11 cellular contexts compared by ENCODE assay signal in genomic region chr15:78206326-78207109, GRCh38. TPM values are rescaled to one million over a fixed set of nuclear protein-coding genes. Genes with fewer than 3 reads are reported as not detected.
DNase-seq lines count a peak whose midpoint lies in the region; ATAC-seq and TF ChIP-seq lines count a peak whose summit lies in the region.
"Had no signal": no experiment of that assay in that cellular context is flagged by ENCODE, and none has a peak within 500 bp of the region (broad histone marks: within the 10 kb centered on the region; RNA-seq: fewer than 3 reads in every experiment).

No MANE protein-coding gene starts in this region.

- no peak overlapping the region for H3K4me3 ChIP-seq in BLaER1
- no peak overlapping the region for H3K4me3 ChIP-seq in endodermal cell (ENCODE audit: low read length)

- peaks cover 26% of the 10 kb centered on the region for H3K4me1 Mint-ChIP-seq in endodermal cell
- H3K4me1 Mint-ChIP-seq in osteocyte (ENCODE audit: unreplicated experiment) = peaks cover 22% of the 10 kb centered on the region

- H3K9me3 ChIP-seq in BLaER1 (no peaks in the 10 kb centered on the region), endodermal cell (ENCODE audit: control insufficient read depth, low read length) (no peaks in the 10 kb centered on the region)

- H3K36me3 Mint-ChIP-seq in endodermal cell (ENCODE audit: low read depth) (no peaks in the 10 kb centered on the region), osteocyte (ENCODE audit: unreplicated experiment) (no peaks in the 10 kb centered on the region)

- H3K4me3 Mint-ChIP-seq in endodermal cell (no peak overlapping the region), osteocyte (ENCODE audit: unreplicated experiment) (no peak overlapping the region)

- 76 to 84% methylated on average over 8 to 12 of the region's 12 CpGs for WGBS in endodermal cell (ENCODE audit: insufficient coverage in 1 of 2, insufficient read length in 1 of 2), 2 experiments

- H3K9me3 Mint-ChIP-seq in endodermal cell = no peaks in the 10 kb centered on the region
- H3K9me3 Mint-ChIP-seq in osteocyte (ENCODE audit: unreplicated experiment) = no peaks in the 10 kb centered on the region

- no peaks in the 10 kb centered on the region for H4K20me1 ChIP-seq in BLaER1

- no peaks in the 10 kb centered on the region for H3K27me3 Mint-ChIP-seq in endodermal cell (ENCODE audit: insufficient read depth)
- peaks cover 2% of the 10 kb centered on the region for H3K27me3 Mint-ChIP-seq in osteocyte (ENCODE audit: unreplicated experiment)

- ATAC-seq in HG03095 (IDR thresholded peaks at IDR 0.05; ENCODE audit: unreplicated experiment) = no peak
- no peak for ATAC-seq in HG03139 (IDR thresholded peaks at IDR 0.05; ENCODE audit: unreplicated experiment)

- POLR2A ChIA-PET in GM10248 (lab: Yijun Ruan, JAX) = no interaction called here

- H3K4me2 ChIP-seq in BLaER1 = peak overlapping the region; percentile 53

- H3K27ac Mint-ChIP-seq in endodermal cell (no peak overlapping the region), osteocyte (ENCODE audit: unreplicated experiment) (peak overlapping the region; percentile 14)

- H3K36me3 ChIP-seq in BLaER1 = no peaks in the 10 kb centered on the region
- no peaks in the 10 kb centered on the region for H3K36me3 ChIP-seq in endodermal cell (ENCODE audit: control insufficient read depth, insufficient read depth, low read length)

- no peaks in the 10 kb centered on the region for H3K27me3 ChIP-seq in BLaER1
- H3K27me3 ChIP-seq in endodermal cell (ENCODE audit: control insufficient read depth, insufficient read depth, low read length, poor library complexity, severe bottlenecking) = no peaks in the 10 kb centered on the region

- H3K27ac ChIP-seq in BLaER1 = 0 out of 2 replicates have a peak overlapping the region, but pooled peaks have one; percentile 12
- no peak overlapping the region for H3K27ac ChIP-seq in endodermal cell (ENCODE audit: low read depth, low read length)

- H3K4me1 ChIP-seq in BLaER1 = peaks cover 38% of the 10 kb centered on the region
- H3K4me1 ChIP-seq in endodermal cell (ENCODE audit: control insufficient read depth, insufficient read depth, low read length) = peaks cover 13% of the 10 kb centered on the region

- CTCF ChIA-PET in GM10248 (lab: Yijun Ruan, JAX) = interaction anchor here (0.9 to 3.8 kb wide), 7 partner anchors 11 to 248 kb away, joined by 3 to 26 read pairs (median 5); partner anchors contain the start of gene CIB2

- DNase-seq in LHCN-M2 (ENCODE audit: low read depth) = peak; percentile 50
- DNase-seq in endodermal cell = peak; percentile 54
- DNase-seq in osteocyte (ENCODE audit: extremely low spot score, unreplicated experiment) = peak; percentile 74
- DNase-seq in GM10248 (ENCODE audit: extremely low spot score) = no peak
- no peak for DNase-seq in cerebellum (ENCODE audit: low spot score)
- DNase-seq: NCI-H510A, retina had no signal

- TF ChIP-seq CTCF in endodermal cell (conservative IDR thresholded peaks at IDR 0.05) (no peak), osteocyte (IDR thresholded peaks at IDR 0.05) (no peak), GM10248 (IDR thresholded peaks at IDR 0.05; ENCODE audit: control extremely low read depth, extremely low read depth, low read depth, missing control alignments) (no peak)

- no peak overlapping the region; the same call in 1 of the 2 replicates for H3K9ac ChIP-seq in BLaER1
- no peak overlapping the region for H3K9ac ChIP-seq in endodermal cell (ENCODE audit: extremely low read depth, low read length, poor library complexity, severe bottlenecking)

RNA-seq across cellular contexts. Expression of gene ACSBG1, which starts 27.8 kb away (rescaled TPM):
- total RNA-seq in LHCN-M2 (2014; rRNA removed) (under 0.01 TPM in 2 replicates), endodermal cell (1 to 10 TPM in 1 of 2 donors, under 1 TPM in 1; 0.27 to 1.2 TPM), osteocyte (not detected in 2 replicates), cerebellum (3.1 TPM)
- 0.04 TPM for polyA plus RNA-seq in LHCN-M2 (2012)
- polyA plus RNA-seq in endodermal cell (2013, experiment 1 of 2) = 1.6 TPM
- 2.4 TPM for polyA plus RNA-seq in endodermal cell (2013, experiment 2 of 2)
- total RNA-seq: fibroblast of lung had no signal
- polyA plus RNA-seq: fibroblast of lung had no signal

RNA-seq across cellular contexts. Expression of gene IDH3A, which starts 57.4 kb away (rescaled TPM):
- total RNA-seq in LHCN-M2 (2014; rRNA removed) = 51.2 and 87.1 TPM in 2 replicates
- 35.0 TPM for polyA plus RNA-seq in LHCN-M2 (2012)
- 10 to 100 TPM; 34.2 to 43.2 TPM for total RNA-seq in endodermal cell
- 16.1 TPM for polyA plus RNA-seq in endodermal cell (2013, experiment 1 of 2)
- polyA plus RNA-seq in endodermal cell (2013, experiment 2 of 2) = 16.9 TPM
- 46.7 and 47.4 TPM in 2 replicates for total RNA-seq in osteocyte
- total RNA-seq in cerebellum = 40.6 TPM

RNA-seq across cellular contexts. Expression of gene DNAJA4, which starts 57.8 kb away (rescaled TPM):
- not detected in 2 replicates for total RNA-seq in LHCN-M2 (2014; rRNA removed)
- polyA plus RNA-seq in LHCN-M2 (2012) = 0.22 TPM
- total RNA-seq in endodermal cell = 10 to 100 TPM in 1 of 2 donors, 1 to 10 TPM in 1; 4.9 to 18.5 TPM
- 3.5 TPM for polyA plus RNA-seq in endodermal cell (2013, experiment 1 of 2)
- 2.4 TPM for polyA plus RNA-seq in endodermal cell (2013, experiment 2 of 2)
- total RNA-seq in osteocyte = not detected in 2 replicates
- 26.5 TPM for total RNA-seq in cerebellum

Comparison
In these comparisons a context has a peak if more than half of its experiments do, and no peak if none do; other contexts are left out.
1. DNase-seq: peak in LHCN-M2 (single experiment), endodermal cell (single experiment) and osteocyte (single experiment); none in GM10248 (single experiment) and cerebellum (single experiment).